ENCODE assay signal across 1 cellular context in the genomic region with DNA sequence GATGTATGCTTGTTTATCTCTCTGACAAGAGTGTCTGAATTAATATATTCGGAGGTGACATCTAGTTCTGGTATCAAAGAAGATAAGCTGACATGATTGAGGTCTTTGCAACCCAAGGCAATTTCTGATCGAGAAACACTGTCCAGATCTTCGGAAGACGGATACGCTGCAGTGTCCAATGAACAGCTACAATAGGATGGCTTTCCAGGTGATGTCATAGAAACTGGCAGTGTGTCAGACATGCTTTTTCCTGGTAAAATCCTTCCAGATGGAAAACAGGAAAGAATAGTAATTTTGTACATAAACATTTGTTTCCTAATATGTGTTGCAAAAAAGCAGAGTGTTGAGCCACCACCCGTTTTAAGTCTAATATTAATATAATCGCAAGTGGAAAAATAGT.
TF ChIP-seq lines count a peak whose summit lies in the region.

No MANE protein-coding gene starts in this region.

TF ChIP-seq in SK-N-SH, 30 proteins besides CTCF, POLR2A, EP300 and RAD21 (continued from another document):
- TF ChIP-seq REST (IDR thresholded peaks at IDR 0.05; ENCODE audit: low read depth, low read length) (no peak), FOXJ3 (CRISPR knock-in tag; IDR thresholded peaks at IDR 0.05) (no peak), TAF1 (IDR thresholded peaks at IDR 0.05; ENCODE audit: borderline replicate concordance, low read depth, low read length) (no peak), RFX5 (IDR thresholded peaks at IDR 0.05; ENCODE audit: low read length) (no peak), RCOR1 (IDR thresholded peaks at IDR 0.05; ENCODE audit: low read length) (no peak), FOXM1 (IDR thresholded peaks at IDR 0.05; ENCODE audit: low read depth) (no peak), MEF2A (IDR thresholded peaks at IDR 0.05; ENCODE audit: borderline replicate concordance, low read depth) (no peak)
